ENCODE assay signal across 8 cellular contexts in the genomic region with DNA sequence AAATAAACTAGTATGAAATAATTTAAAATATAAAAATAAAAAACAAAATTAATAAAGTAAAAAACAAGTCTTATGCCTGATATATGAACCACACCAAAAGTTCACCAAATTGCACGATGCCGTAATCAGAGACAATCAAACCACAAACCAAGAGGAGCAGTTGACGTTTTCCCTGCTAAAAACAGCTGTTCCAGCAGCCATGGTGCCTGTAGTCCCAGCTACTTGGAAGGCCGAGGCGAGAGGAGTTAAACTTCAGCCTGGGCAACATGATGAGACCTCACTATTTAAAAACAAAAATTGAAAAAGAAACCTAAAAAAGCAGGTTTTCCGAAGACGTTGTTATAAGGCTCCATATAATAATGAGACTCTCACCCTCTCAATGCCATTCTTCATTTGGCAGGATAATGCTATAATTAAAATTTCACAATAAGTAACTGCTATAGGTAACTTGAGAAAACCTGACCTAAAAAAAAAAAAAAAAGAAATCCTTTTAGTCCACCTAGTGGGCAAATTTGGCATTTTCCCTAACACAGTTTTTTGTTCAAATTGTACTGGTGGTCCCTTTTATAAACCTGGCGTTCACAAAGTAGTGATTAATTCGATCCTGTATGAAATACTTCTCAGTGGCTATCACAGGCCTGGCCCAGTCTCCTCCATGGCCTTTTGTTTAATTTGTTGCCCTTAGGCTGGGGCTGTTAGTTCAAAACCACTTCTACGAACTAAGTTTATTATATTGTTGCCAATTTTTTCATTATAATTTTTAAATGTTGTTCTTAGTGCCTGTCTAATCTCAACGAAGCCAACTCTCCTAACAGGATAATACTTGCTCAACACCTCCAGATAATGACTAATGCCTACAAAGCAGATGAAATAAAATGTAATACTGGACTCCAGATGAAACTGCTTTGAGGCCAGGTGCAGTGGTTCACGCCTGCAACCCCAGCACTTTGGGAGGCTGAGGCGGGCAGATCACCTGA.
A peak's percentile ranks its signal among the peaks of the same experiment; 100 is the strongest.
DNase-seq lines count a peak whose midpoint lies in the region; ATAC-seq and TF ChIP-seq lines count a peak whose summit lies in the region.

No MANE protein-coding gene starts in this region.

- no peak overlapping the region for H4K8ac ChIP-seq in neuronal stem cell (ENCODE audit: low read depth, low read length)

- H3K23ac ChIP-seq in neuronal stem cell (ENCODE audit: low read depth, low read length, poor library complexity), result no peak overlapping the region

- H2BK5ac ChIP-seq in neuronal stem cell (ENCODE audit: low read length), result no peak overlapping the region

- H3K9ac ChIP-seq in colonic mucosa (ENCODE audit: low read depth in 2 of 2, low read length in 2 of 2) (no peak overlapping the region), neuronal stem cell (ENCODE audit: low read depth, low read length, poor library complexity) (no peak overlapping the region)

- H3K27me3 ChIP-seq in colonic mucosa (peaks cover 4% of the 10 kb centered on the region), neuronal stem cell (ENCODE audit: control insufficient read depth in 3 of 3, insufficient read depth in 3 of 3, low read depth in 1 of 3, low read length in 3 of 3) (peaks cover 2 to 52% (median 13%) of the 10 kb centered on the region in 3 experiments)

- no peak overlapping the region for H3K14ac ChIP-seq in neuronal stem cell (ENCODE audit: low read length)

- no peak overlapping the region for H2BK120ac ChIP-seq in neuronal stem cell (ENCODE audit: low read depth, low read length)

- H3K4me3 ChIP-seq in colonic mucosa, result no peak overlapping the region
- H3K4me3 ChIP-seq in neuronal stem cell (ENCODE audit: low read length in 2 of 2), result no peak overlapping the region

- DNase-seq in A172 (ENCODE audit: low spot score) (peak; percentile 11), NCI-H524 (lab: John Stamatoyannopoulos, UW) (peak; percentile 30 to 70), colonic mucosa (no peak), neuronal stem cell (ENCODE audit: low spot score) (peak; percentile 51)
- DNase-seq in activated naive CD4-positive, alpha-beta T cell treated with anti-CD3 and anti-CD28 coated beads, Interleukin-2, amount 50 U/mL, for 16 hours, result no peak
- DNase-seq in activated CD4-positive, alpha-beta T cell treated with anti-CD3 and anti-CD28 coated beads for 48 hours, result no peak

- H3K4me2 ChIP-seq in neuronal stem cell (ENCODE audit: insufficient read depth, low read length, poor library complexity, severe bottlenecking), result no peak overlapping the region

- H3K9me3 ChIP-seq in colonic mucosa (no peaks in the 10 kb centered on the region), neuronal stem cell (replicated peaks in 1 of 2; ENCODE audit: control insufficient read depth in 2 of 2, insufficient read depth in 1 of 2, low read depth in 1 of 2, low read length in 2 of 2) (peaks cover 0 to 7% of the 10 kb centered on the region in 2 donors)

- H3K36me3 ChIP-seq in colonic mucosa, result no peaks in the 10 kb centered on the region
- H3K36me3 ChIP-seq in neuronal stem cell (replicated peaks in 1 of 2; ENCODE audit: control insufficient read depth in 2 of 2, insufficient read depth in 2 of 2, low read length in 2 of 2), result no peaks in the 10 kb centered on the region

- TF ChIP-seq CTCF in GM12873 (IDR thresholded peaks at IDR 0.05; ENCODE audit: insufficient read depth, low read depth, low read length, missing control alignments) (peak; percentile 60), colonic mucosa (IDR thresholded peaks at IDR 0.05) (peak; percentile 66)

- no peak overlapping the region for H4K91ac ChIP-seq in neuronal stem cell (ENCODE audit: low read depth, low read length, poor library complexity)

- no peak overlapping the region for H2BK12ac ChIP-seq in neuronal stem cell (ENCODE audit: low read length)

- H3K27ac ChIP-seq in colonic mucosa (no peak overlapping the region), neuronal stem cell (replicated peaks; ENCODE audit: low read length) (no peak overlapping the region)

- H2BK15ac ChIP-seq in neuronal stem cell (ENCODE audit: low read length), result no peak overlapping the region

- no peak for ATAC-seq in GM18502 (IDR thresholded peaks at IDR 0.05; ENCODE audit: poor library complexity, unreplicated experiment)

- intact Hi-C loops in colonic mucosa (cut with DNase I), result loop anchor here (5.0 to 10.0 kb wide), 3 partner anchors 81 to 111 kb away; no protein-coding TSS in a partner anchor

- H3K79me1 ChIP-seq in neuronal stem cell (ENCODE audit: low read depth, low read length), result no peaks in the 10 kb centered on the region

- H3K4me1 ChIP-seq in colonic mucosa (no peaks in the 10 kb centered on the region), neuronal stem cell (ENCODE audit: control insufficient read depth in 2 of 2, insufficient read depth in 1 of 2, low read depth in 1 of 2, low read length in 2 of 2) (peaks cover 4 to 18% of the 10 kb centered on the region in 2 donors)

- no peak overlapping the region for H3K4ac ChIP-seq in neuronal stem cell (ENCODE audit: low read length)

- no peak overlapping the region for H2AFZ ChIP-seq in neuronal stem cell (ENCODE audit: low read length)

- no peak overlapping the region for H3K18ac ChIP-seq in neuronal stem cell (ENCODE audit: low read length)

- no CpG with 5 or more reads among the region's 13 CpGs for WGBS in neuronal stem cell (ENCODE audit: extremely low coverage in 2 of 2, insufficient read length in 2 of 2, insufficient replicate concordance in 1 of 2), 2 donors

- no peak overlapping the region for H2AK5ac ChIP-seq in neuronal stem cell (ENCODE audit: low read depth, low read length)

Comparison
In these comparisons a context has a peak if more than half of its experiments do, and no peak if none do; other contexts are left out.
1. DNase-seq: peak in A172 (single experiment), NCI-H524 (2 of 2) and neuronal stem cell (single experiment); none in colonic mucosa (single experiment), activated naive CD4-positive, alpha-beta T cell treated with anti-CD3 and anti-CD28 coated beads, Interleukin-2, amount 50 U/mL, for 16 hours (single experiment) and activated CD4-positive, alpha-beta T cell treated with anti-CD3 and anti-CD28 coated beads for 48 hours (single experiment).